12 cellular contexts compared by ENCODE assay signal in genomic region chr1:23010025-23010424, GRCh38. TPM values are rescaled to one million over a fixed set of nuclear protein-coding genes. Genes with fewer than 3 reads are reported as not detected.
"Had no signal": no experiment of that assay in that cellular context is flagged by ENCODE, and none has a peak within 500 bp of the region (broad histone marks: within the 10 kb centered on the region; RNA-seq: fewer than 3 reads in every experiment).

No MANE protein-coding gene starts in this region.

RNA-seq across cellular contexts. Expression of gene TEX46, which starts 5.6 kb away (rescaled TPM):
- total RNA-seq: activated B cell treated with CpG ODN at 0.5 μM for 24 hours; activated CD4-positive, alpha-beta memory T cell treated with anti-CD3 and anti-CD28 coated beads for 36 hours; activated naive CD4-positive, alpha-beta T cell treated with anti-CD3 and anti-CD28 coated beads for 36 hours; activated naive CD4-positive, alpha-beta T cell treated with anti-CD3 and anti-CD28 coated beads, Interleukin-2, amount 50 U/mL, for 72 hours; activated T-cell treated with anti-CD3 and anti-CD28 coated beads, Interleukin-2, amount 50 U/mL, for 4 hours; activated T-helper 1 cell treated with anti-CD3 and anti-CD28 coated beads, Interleukin-12 subunit alpha, Interleukin-12 subunit beta, Interleukin-2, Interleukin-4 antibody, amounts not matched to agents 30 ng/mL and 10 ng/mL and 1 ng/mL, durations not matched to agents 14 hours and 24 hours and 36 hours; adrenal gland; bronchial epithelial cell; NCI-H460; SK-MEL-5; T-helper 17 cell had no signal
- polyA plus RNA-seq: adrenal gland had no signal

RNA-seq across cellular contexts. Expression of gene LACTBL1, which starts 37.4 kb away (rescaled TPM):
- total RNA-seq: activated B cell treated with CpG ODN at 0.5 μM for 24 hours; activated CD4-positive, alpha-beta memory T cell treated with anti-CD3 and anti-CD28 coated beads for 36 hours; activated naive CD4-positive, alpha-beta T cell treated with anti-CD3 and anti-CD28 coated beads for 36 hours; activated naive CD4-positive, alpha-beta T cell treated with anti-CD3 and anti-CD28 coated beads, Interleukin-2, amount 50 U/mL, for 72 hours; activated T-cell treated with anti-CD3 and anti-CD28 coated beads, Interleukin-2, amount 50 U/mL, for 4 hours; activated T-helper 1 cell treated with anti-CD3 and anti-CD28 coated beads, Interleukin-12 subunit alpha, Interleukin-12 subunit beta, Interleukin-2, Interleukin-4 antibody, amounts not matched to agents 30 ng/mL and 10 ng/mL and 1 ng/mL, durations not matched to agents 14 hours and 24 hours and 36 hours; adrenal gland; bronchial epithelial cell; NCI-H460; SK-MEL-5; T-cell; T-helper 17 cell had no signal
- polyA plus RNA-seq: adrenal gland had no signal
